8 cellular contexts compared by ENCODE assay signal in the genomic region with DNA sequence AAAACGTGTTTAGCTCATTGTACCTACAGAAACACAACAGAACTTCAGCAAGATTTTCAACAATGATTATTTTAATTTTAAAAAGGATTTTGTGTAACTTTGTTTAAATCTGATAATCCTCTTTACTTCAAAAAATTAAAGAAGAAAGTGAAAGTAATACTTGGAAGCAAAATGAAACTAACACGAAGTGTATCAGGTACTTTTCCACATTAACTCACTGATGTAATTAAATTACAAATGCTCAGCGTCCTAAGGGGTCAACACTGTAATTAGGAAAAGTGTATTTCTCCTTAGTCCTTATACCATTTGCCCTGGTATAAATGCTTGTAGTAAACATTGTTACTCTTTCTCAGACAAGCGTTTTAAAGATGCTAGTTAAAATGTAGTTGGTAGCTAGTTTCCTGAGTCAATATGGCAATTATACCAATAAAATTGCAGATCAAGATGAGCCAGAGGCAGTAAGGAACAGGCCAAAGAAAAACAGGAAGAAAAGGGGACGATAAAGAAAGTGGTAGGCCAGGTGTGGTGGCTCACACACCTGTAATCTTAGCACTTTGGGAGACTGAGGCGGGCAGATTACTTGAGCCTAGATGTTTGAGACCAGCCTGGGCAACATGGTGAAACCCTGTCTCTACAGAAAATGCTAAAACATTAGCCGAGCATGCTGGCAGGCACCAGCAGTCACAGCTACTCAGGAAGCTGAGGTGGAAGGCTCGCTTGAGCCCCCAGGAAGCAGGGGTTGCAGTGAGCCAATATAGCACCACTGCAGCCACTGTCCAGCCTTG.
A peak's percentile ranks its signal among the peaks of the same experiment; 100 is the strongest.
DNase-seq lines count a peak whose midpoint lies in the region; ATAC-seq, FAIRE-seq and TF ChIP-seq lines count a peak whose summit lies in the region.

No MANE protein-coding gene starts in this region.

- H3K79me2 ChIP-seq in PC-3 (ENCODE audit: low read length), result no peaks in the 10 kb centered on the region

- intact Hi-C loops in PC-3 (cut with micrococcal nuclease), result no loop called here

- peak; percentile 43 for ATAC-seq in GM21576 (IDR thresholded peaks at IDR 0.05; ENCODE audit: unreplicated experiment)
- ATAC-seq in PC-3, result peak; percentile 77
- peak; percentile 41 for ATAC-seq in stimulated activated effector memory CD8-positive, alpha-beta T cell treated with anti-CD3 and anti-CD28 coated beads, Interleukin-12 subunit alpha, Interleukin-12 subunit beta, amount 100 ng/mL, for 72 hours

- H3K9me2 ChIP-seq in PC-3 (replicated peaks; ENCODE audit: low read length), result no peaks in the 10 kb centered on the region

- no peaks in the 10 kb centered on the region for H4K20me1 ChIP-seq in PC-3 (ENCODE audit: low read length)

- H3K9me3 ChIP-seq in PC-3 (ENCODE audit: low read length), result no peaks in the 10 kb centered on the region

- no peaks in the 10 kb centered on the region for H3K27me3 ChIP-seq in PC-3 (ENCODE audit: low read length)

- H3K4me1 ChIP-seq in PC-3 (ENCODE audit: insufficient read depth, low read length), result peaks cover 10% of the 10 kb centered on the region; the same call in 1 of the 2 replicates

- no peaks in the 10 kb centered on the region for H3F3A ChIP-seq in PC-3 (ENCODE audit: low read length, unreplicated experiment)

- no peak overlapping the region for H3K9ac ChIP-seq in PC-3 (ENCODE audit: low read length)

- no peak overlapping the region for H3K27ac Mint-ChIP-seq in stimulated activated effector memory CD8-positive, alpha-beta T cell treated with anti-CD3 and anti-CD28 coated beads, Interleukin-12 subunit alpha, Interleukin-12 subunit beta, amount 100 ng/mL, for 72 hours

- peaks cover 14% of the 10 kb centered on the region for H3K4me1 Mint-ChIP-seq in stimulated activated effector memory CD8-positive, alpha-beta T cell treated with anti-CD3 and anti-CD28 coated beads, Interleukin-12 subunit alpha, Interleukin-12 subunit beta, amount 100 ng/mL, for 72 hours

- H3K27ac ChIP-seq in PC-3 (ENCODE audit: low read length), result no peak overlapping the region

- H3K9me3 Mint-ChIP-seq in stimulated activated effector memory CD8-positive, alpha-beta T cell treated with anti-CD3 and anti-CD28 coated beads, Interleukin-12 subunit alpha, Interleukin-12 subunit beta, amount 100 ng/mL, for 72 hours, result no peaks in the 10 kb centered on the region

- H2AFZ ChIP-seq in PC-3 (ENCODE audit: low read length), result peak overlapping the region; percentile 29

- BruUV-seq in PC-3 (replicated peaks; lab: Mats Ljungman, UMichigan), result no TSS peak

- H3K36me3 ChIP-seq in PC-3 (ENCODE audit: low read depth, low read length), result no peaks in the 10 kb centered on the region

- no peaks in the 10 kb centered on the region for H3K36me3 Mint-ChIP-seq in stimulated activated effector memory CD8-positive, alpha-beta T cell treated with anti-CD3 and anti-CD28 coated beads, Interleukin-12 subunit alpha, Interleukin-12 subunit beta, amount 100 ng/mL, for 72 hours

- H3K4me2 ChIP-seq in PC-3 (ENCODE audit: low read length), result peak overlapping the region; percentile 68

- H3K4me3 ChIP-seq in PC-3 (ENCODE audit: low read length), result peak overlapping the region; percentile 48
- H3K4me3 ChIP-seq in fibroblast of mammary gland (ENCODE audit: control insufficient read depth, low read depth, low read length), result peak overlapping the region; percentile 12

- TF ChIP-seq CTCF in PC-3 (conservative IDR thresholded peaks at IDR 0.05; ENCODE audit: low read depth, low read length) (no peak), fibroblast of mammary gland (conservative IDR thresholded peaks at IDR 0.05; ENCODE audit: control insufficient read depth, insufficient read depth, low read depth, low read length) (no peak), D721Med (IDR thresholded peaks at IDR 0.05; ENCODE audit: insufficient read depth, missing control alignments) (no peak)

- POLR2A ChIA-PET in PC-3 (lab: Charles Lee; ENCODE audit: unreplicated experiment), result interaction anchor here (0.5 kb wide), 1 partner anchor 378 kb away, joined by 3 read pairs; no protein-coding TSS in a partner anchor

- FAIRE-seq in D721Med (lab: Jason Lieb, UNC), result no peak

- H3K4me3 Mint-ChIP-seq in stimulated activated effector memory CD8-positive, alpha-beta T cell treated with anti-CD3 and anti-CD28 coated beads, Interleukin-12 subunit alpha, Interleukin-12 subunit beta, amount 100 ng/mL, for 72 hours, result peak overlapping the region; percentile 64

- peak; percentile 20 for DNase-seq in ELR (ENCODE audit: low read depth)
- peak; percentile 23 for DNase-seq in PC-3
- DNase-seq in fibroblast of mammary gland (ENCODE audit: low read depth), result peak; percentile 10
- DNase-seq in stimulated activated effector memory CD8-positive, alpha-beta T cell treated with anti-CD3 and anti-CD28 coated beads, Interleukin-12 subunit alpha, Interleukin-12 subunit beta, amount 100 ng/mL, for 72 hours (ENCODE audit: low spot score in 2 of 2), result peak in 1 of 2 donors; percentile 57
- DNase-seq in NCI-H2029 (lab: John Stamatoyannopoulos, UW), result no peak
- no peak for DNase-seq in SKM-1 treated with dmso at 0.1 percent for 144 hours (lab: John Stamatoyannopoulos, UW; ENCODE audit: unreplicated experiment)
- no peak for DNase-seq in D721Med (ENCODE audit: insufficient read length, low spot score)

- CTCF ChIA-PET in PC-3 (lab: Charles Lee), result no interaction called here

Comparison
In these comparisons a context has a peak if more than half of its experiments do, and no peak if none do; other contexts are left out.
1. DNase-seq: peak in ELR (single experiment), PC-3 (single experiment) and fibroblast of mammary gland (single experiment); none in NCI-H2029 (single experiment), SKM-1 treated with dmso at 0.1 percent for 144 hours (single experiment) and D721Med (single experiment).
2. Peak in every context shown above with its lines, with median percentiles within 50 percentile points of each other: ATAC-seq.